In the genomic region with DNA sequence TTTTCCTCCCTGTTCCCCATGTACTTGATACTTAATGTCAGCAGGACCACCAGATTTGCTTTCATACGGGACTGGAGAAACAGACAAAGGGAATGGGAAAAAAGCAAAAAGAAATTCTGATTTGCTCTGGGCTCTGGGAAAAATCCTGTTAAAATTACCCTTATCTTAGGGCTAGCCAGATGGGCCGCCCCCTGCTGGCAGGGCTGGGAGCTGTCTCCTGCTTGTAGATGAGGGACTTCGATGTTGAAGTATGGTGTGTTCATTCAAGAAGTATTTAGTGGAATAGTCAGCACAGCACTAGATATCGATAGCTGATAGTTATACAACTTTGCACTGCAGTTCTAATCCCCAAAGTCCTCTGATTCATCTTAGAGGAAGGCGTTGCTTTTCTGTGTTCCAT, we compare ENCODE assay signal across 8 cellular contexts. TPM values are rescaled to one million over a fixed set of nuclear protein-coding genes. Genes with fewer than 3 reads are reported as not detected.
DNase-seq lines count a peak whose midpoint lies in the region; ATAC-seq, FAIRE-seq and TF ChIP-seq lines count a peak whose summit lies in the region.

No MANE protein-coding gene starts in this region.

- peak; percentile 28 to 57 for DNase-seq in A549 (ENCODE audit: low read depth in 1 of 2, low spot score in 1 of 2)
- no peak for DNase-seq in GM19239 (ENCODE audit: insufficient read length, low spot score)
- peak in 31 of 34 experiments; percentile 4 to 54 (median 32) for DNase-seq in T-cell
- DNase-seq in astrocyte of the spinal cord (ENCODE audit: low read depth, low spot score), result peak; percentile 20
- DNase-seq in kidney tubule cell (ENCODE audit: low spot score), result peak; percentile 39
- DNase-seq in stimulated activated CD8-positive, alpha-beta memory T cell treated with anti-CD3 and anti-CD28 coated beads, Interleukin-15, amount 100 ng/mL, for 48 hours (ENCODE audit: low read depth in 2 of 2), result peak; percentile 7 to 27
- DNase-seq in GM19240 (ENCODE audit: insufficient read length, low spot score), result no peak

- H3K4me3 ChIP-seq in A549, result no peak overlapping the region
- H3K4me3 ChIP-seq in astrocyte of the spinal cord (ENCODE audit: low read depth, low read length), result no peak overlapping the region

- peaks cover 16% of the 10 kb centered on the region for H3K36me3 Mint-ChIP-seq in T-cell

- peak; percentile 66 for TF ChIP-seq CTCF in A549 (IDR thresholded peaks at IDR 0.05)
- peak; percentile 63 for TF ChIP-seq CTCF in astrocyte of the spinal cord (IDR thresholded peaks at IDR 0.05; ENCODE audit: low read depth, low read length)

- FAIRE-seq in A549 (lab: Jason Lieb, UNC) (no peak), GM19239 (lab: Jason Lieb, UNC) (peak; percentile 92)

- no peak overlapping the region for H3K27ac Mint-ChIP-seq in T-cell

- in situ Hi-C loops in astrocyte of the spinal cord (cut with HindIII; ENCODE audit: low sequenced_read_pairs), result no loop called here

- CTCF ChIA-PET in A549 (lab: Yijun Ruan, JAX) (interaction anchor here (0.6 to 7.8 kb wide), 30 partner anchors 9 to 424 kb away, joined by 3 to 56 read pairs (median 4); a partner anchor contains a TSS), T-cell (lab: Charles Lee) (interaction anchor here (0.7 to 6.8 kb wide), 15 partner anchors 10 to 427 kb away, joined by 3 to 100 read pairs (median 4); a partner anchor contains a TSS)

- H3K27me3 Mint-ChIP-seq in T-cell, result peaks cover 0 to 3% of the 10 kb centered on the region in 2 donors

- no peak for TF ChIP-seq POLR2A in A549 (IDR thresholded peaks at IDR 0.05; ENCODE audit: low read length)

- TF ChIP-seq RAD21 in A549 (conservative IDR thresholded peaks at IDR 0.05 in 1 of 2, IDR thresholded peaks at IDR 0.05 in 1 of 2), result peak; percentile 47 to 48

- H3K4me3 Mint-ChIP-seq in T-cell, result no peak overlapping the region

- H3K9me3 Mint-ChIP-seq in T-cell, result no peaks in the 10 kb centered on the region

- POLR2A ChIA-PET in A549 (lab: Yijun Ruan, JAX), result no interaction called here
- POLR2A ChIA-PET in T-cell (lab: Charles Lee), result interaction anchor here (0.5 to 0.7 kb wide), 2 partner anchors 103 to 128 kb away, joined by 3 to 5 read pairs; no protein-coding TSS in a partner anchor

- H3K4me1 ChIP-seq in A549, result no peaks in the 10 kb centered on the region

- WGBS in A549 (ENCODE audit: missing lambda C conversion rate), result 28% methylated on average over 5 of the region's 5 CpGs

- no peak overlapping the region for H3K27ac ChIP-seq in A549

- no peak for TF ChIP-seq EP300 in A549 (IDR thresholded peaks at IDR 0.05)

- no peaks in the 10 kb centered on the region for H3K9me3 ChIP-seq in A549

- ATAC-seq in A549, result peak; percentile 66 to 80; a peak in 4 of 6 replicates
- ATAC-seq in T-cell (replicated peaks in 1 of 4), result no peak
- ATAC-seq in HG02642 (IDR thresholded peaks at IDR 0.05; ENCODE audit: poor library complexity, unreplicated experiment), result no peak

- peaks cover 13 to 15% (median 14%) of the 10 kb centered on the region in 3 donors for H3K4me1 Mint-ChIP-seq in T-cell

- no peak overlapping the region for H3K4me2 ChIP-seq in A549

TF ChIP-seq in A549, 52 proteins besides CTCF, POLR2A, EP300 and RAD21:
- TF ChIP-seq SMC3 (IDR thresholded peaks at IDR 0.05), result peak; percentile 73
- TF ChIP-seq, protein P1, sequence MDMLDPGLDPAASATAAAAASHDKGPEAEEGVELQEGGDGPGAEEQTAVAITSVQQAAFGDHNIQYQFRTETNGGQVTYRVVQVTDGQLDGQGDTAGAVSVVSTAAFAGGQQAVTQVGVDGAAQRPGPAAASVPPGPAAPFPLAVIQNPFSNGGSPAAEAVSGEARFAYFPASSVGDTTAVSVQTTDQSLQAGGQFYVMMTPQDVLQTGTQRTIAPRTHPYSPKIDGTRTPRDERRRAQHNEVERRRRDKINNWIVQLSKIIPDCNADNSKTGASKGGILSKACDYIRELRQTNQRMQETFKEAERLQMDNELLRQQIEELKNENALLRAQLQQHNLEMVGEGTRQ (IDR thresholded peaks at IDR 0.05), result no peak

RNA-seq across cellular contexts. Expression of a gene that starts 45.8 kb away (rescaled TPM):
- 1.4 and 2.3 TPM in 2 replicates for polyA plus RNA-seq in A549 (2011; rRNA removed)
- 1.7 and 2.5 TPM in 2 replicates for polyA plus RNA-seq in A549 (2012; cell fraction: cytosol; rRNA removed)
- polyA plus RNA-seq in A549 (2012; cell fraction: nucleus; rRNA removed), result 5.6 and 5.7 TPM in 2 replicates
- polyA plus RNA-seq in A549 (2017; fragmentation: RNase III; extraction: RNeasy Plus Mini Kit Qiagen cat#74134 plus additional on column Dnase treatment), result 4.8 to 6.3 TPM (median 6.1 TPM) in 3 replicates
- polyA minus RNA-seq in A549 (2011; rRNA and poly(A)+ RNA removed), result 3.1 and 5.9 TPM in 2 replicates
- total RNA-seq in T-cell, result 10 to 100 TPM in 4 of 5 donors, 1 to 10 TPM in 1; 8.7 to 13.5 (median 12.3) TPM

Comparison
In these comparisons a context has a peak if more than half of its experiments do, and no peak if none do; other contexts are left out.
1. ATAC-seq: peak in A549 (2 of 2); none in T-cell (0 of 4) and HG02642 (single experiment).
2. DNase-seq: peak in A549 (2 of 2), T-cell (31 of 34), astrocyte of the spinal cord (single experiment), kidney tubule cell (single experiment) and stimulated activated CD8-positive, alpha-beta memory T cell treated with anti-CD3 and anti-CD28 coated beads, Interleukin-15, amount 100 ng/mL, for 48 hours (2 of 2); none in GM19239 (single experiment) and GM19240 (single experiment).